ENCODE assay signal across 17 cellular contexts in the genomic region with DNA sequence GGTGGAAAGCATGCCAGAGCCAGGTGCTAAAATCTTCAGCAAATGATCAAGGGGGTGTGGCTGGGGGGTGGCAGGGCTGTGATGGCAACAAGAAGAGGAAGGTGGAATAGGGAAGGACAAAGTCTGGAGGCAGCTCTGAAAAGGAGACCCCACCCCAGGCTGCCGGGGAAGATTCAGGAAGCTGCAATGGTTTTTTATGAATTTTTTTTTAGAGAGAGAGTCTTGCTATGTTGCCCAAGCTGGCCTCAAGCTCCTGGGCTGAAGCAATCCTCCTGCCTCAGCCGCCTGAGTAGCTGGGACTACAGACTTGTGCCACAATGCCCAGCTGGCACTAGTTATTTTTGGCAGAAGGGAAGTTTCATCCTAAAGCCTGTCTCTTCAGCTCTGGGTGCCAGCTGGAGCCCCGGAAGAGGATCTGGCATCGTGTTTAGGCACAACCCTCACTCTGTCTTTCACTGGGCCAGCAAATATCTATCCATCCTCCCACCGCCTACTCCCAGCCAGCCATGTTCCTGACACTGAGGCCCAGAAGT. TPM values are rescaled to one million over a fixed set of nuclear protein-coding genes. Genes with fewer than 3 reads are reported as not detected.
DNase-seq lines count a peak whose midpoint lies in the region; ATAC-seq and TF ChIP-seq lines count a peak whose summit lies in the region.
"Had no signal": no experiment of that assay in that cellular context is flagged by ENCODE, and none has a peak within 500 bp of the region (broad histone marks: within the 10 kb centered on the region; RNA-seq: fewer than 3 reads in every experiment).

No MANE protein-coding gene starts in this region.

- peak overlapping the region in 1 of 2 donors; percentile 2 for H3K9ac ChIP-seq in colonic mucosa (ENCODE audit: low read depth in 2 of 2, low read length in 2 of 2)
- H3K9ac ChIP-seq: GM23248 had no signal

- peaks cover 21% of the 10 kb centered on the region for H3K4me1 Mint-ChIP-seq in activated T-helper 2 cell treated with anti-CD3 and anti-CD28 coated beads, Interferon-gamma antibody, Interleukin-2, Interleukin-4, amounts not matched to agents 10 μg/mL and 5 μg/mL and 100 μg/mL, durations not matched to agents 14 hours and 24 hours and 36 hours (ENCODE audit: low read depth)

- intact Hi-C loops in colonic mucosa (cut with DNase I) (no loop called here), mucosa of descending colon (cut with DNase I, micrococcal nuclease) (loop anchor here in 1 of 2 donors (10.0 kb wide), 1 partner anchor 195 kb away; a partner anchor contains a TSS), A673 (cut with micrococcal nuclease; ENCODE audit: unreplicated experiment) (loop anchor here (5.0 kb wide), 1 partner anchor 193 kb away; a partner anchor contains a TSS)
- intact Hi-C loops in activated T-helper 2 cell treated with anti-CD3 and anti-CD28 coated beads, Interferon-gamma antibody, Interleukin-2, Interleukin-4, amounts not matched to agents 10 μg/mL and 5 μg/mL and 100 μg/mL, durations not matched to agents 14 hours and 24 hours and 36 hours (cut with micrococcal nuclease): loop anchor here (10.0 kb wide), 1 partner anchor 55 kb away; no protein-coding TSS in a partner anchor

- H3K27me3 ChIP-seq in colonic mucosa: no peaks in the 10 kb centered on the region
- no peaks in the 10 kb centered on the region for H3K27me3 ChIP-seq in A673 (replicated peaks; ENCODE audit: insufficient read depth, low read depth, low read length, poor library complexity)
- H3K27me3 ChIP-seq: breast epithelium had no signal

- H3K36me3 ChIP-seq in colonic mucosa: no peaks in the 10 kb centered on the region
- H3K36me3 ChIP-seq in mucosa of descending colon (ENCODE audit: low read depth): no peaks in the 10 kb centered on the region
- no peaks in the 10 kb centered on the region for H3K36me3 ChIP-seq in A673 (ENCODE audit: insufficient read depth, low read length, poor library complexity, severe bottlenecking)
- H3K36me3 ChIP-seq: breast epithelium had no signal

- no peak overlapping the region for H3K4me3 Mint-ChIP-seq in activated T-helper 2 cell treated with anti-CD3 and anti-CD28 coated beads, Interferon-gamma antibody, Interleukin-2, Interleukin-4, amounts not matched to agents 10 μg/mL and 5 μg/mL and 100 μg/mL, durations not matched to agents 14 hours and 24 hours and 36 hours (ENCODE audit: low read depth)
- H3K4me3 Mint-ChIP-seq: activated naive CD8-positive, alpha-beta T cell treated with anti-CD3 and anti-CD28 coated beads for 36 hours; effector memory CD8-positive, alpha-beta T cell; natural killer cell had no signal

- CTCF ChIA-PET in A673 (lab: Charles Lee): interaction anchor here (0.7 to 2.6 kb wide), 3 partner anchors 195 to 531 kb away, joined by 3 to 10 read pairs (median 3); no protein-coding TSS in a partner anchor

- DNase-seq in Ammon's horn (ENCODE audit: low spot score): peak; percentile 67
- DNase-seq in NCI-H1694 (lab: John Stamatoyannopoulos, UW): peak; percentile 73
- DNase-seq in colonic mucosa: peak; percentile 61
- peak in 2 of 3 donors; percentile 48 to 52 for DNase-seq in mucosa of descending colon
- no peak for DNase-seq in stimulated activated naive CD4-positive, alpha-beta T cell (lab: John Stamatoyannopoulos, UW)
- no peak for DNase-seq in activated T-helper 2 cell treated with anti-CD3 and anti-CD28 coated beads, Interferon-gamma antibody, Interleukin-2, Interleukin-4, amounts not matched to agents 10 μg/mL and 5 μg/mL and 100 μg/mL, durations not matched to agents 14 hours and 24 hours and 36 hours (ENCODE audit: low spot score)
- no peak for DNase-seq in islet precursor cell
- no peak for DNase-seq in A673 (ENCODE audit: low spot score)
- DNase-seq: activated naive CD8-positive, alpha-beta T cell treated with anti-CD3 and anti-CD28 coated beads for 36 hours; activated T-cell treated with anti-CD3 and anti-CD28 coated beads, Interleukin-2, amount 50 U/mL, for 1 hour; effector memory CD8-positive, alpha-beta T cell; GM23248; KBM-7; natural killer cell; NCI-H1105; OCI-M1 had no signal

- no peak overlapping the region for H3K27ac Mint-ChIP-seq in activated T-helper 2 cell treated with anti-CD3 and anti-CD28 coated beads, Interferon-gamma antibody, Interleukin-2, Interleukin-4, amounts not matched to agents 10 μg/mL and 5 μg/mL and 100 μg/mL, durations not matched to agents 14 hours and 24 hours and 36 hours
- H3K27ac Mint-ChIP-seq: activated naive CD8-positive, alpha-beta T cell treated with anti-CD3 and anti-CD28 coated beads for 36 hours; natural killer cell had no signal

- H3K27ac ChIP-seq in colonic mucosa (peak overlapping the region; percentile 22), A673 (ENCODE audit: low read depth, low read length, poor library complexity, severe bottlenecking) (no peak overlapping the region)
- H3K27ac ChIP-seq: breast epithelium, GM23248 had no signal

- H3K4me1 ChIP-seq in colonic mucosa: peaks cover 4% of the 10 kb centered on the region
- H3K4me1 ChIP-seq in mucosa of descending colon (ENCODE audit: low read depth): peaks cover 41% of the 10 kb centered on the region
- peaks cover 4% of the 10 kb centered on the region for H3K4me1 ChIP-seq in A673 (ENCODE audit: insufficient read depth, low read length, poor library complexity, severe bottlenecking)
- H3K4me1 ChIP-seq: breast epithelium had no signal

- POLR2A ChIA-PET in A673 (lab: Charles Lee; ENCODE audit: low non-redundant PET): no interaction called here

- H3K9me3 Mint-ChIP-seq in activated T-helper 2 cell treated with anti-CD3 and anti-CD28 coated beads, Interferon-gamma antibody, Interleukin-2, Interleukin-4, amounts not matched to agents 10 μg/mL and 5 μg/mL and 100 μg/mL, durations not matched to agents 14 hours and 24 hours and 36 hours: no peaks in the 10 kb centered on the region
- H3K9me3 Mint-ChIP-seq: activated naive CD8-positive, alpha-beta T cell treated with anti-CD3 and anti-CD28 coated beads for 36 hours; effector memory CD8-positive, alpha-beta T cell; natural killer cell had no signal

- no peaks in the 10 kb centered on the region for H3K36me3 Mint-ChIP-seq in activated T-helper 2 cell treated with anti-CD3 and anti-CD28 coated beads, Interferon-gamma antibody, Interleukin-2, Interleukin-4, amounts not matched to agents 10 μg/mL and 5 μg/mL and 100 μg/mL, durations not matched to agents 14 hours and 24 hours and 36 hours (ENCODE audit: low read depth)
- H3K36me3 Mint-ChIP-seq: activated naive CD8-positive, alpha-beta T cell treated with anti-CD3 and anti-CD28 coated beads for 36 hours; natural killer cell had no signal

- H3K27me3 Mint-ChIP-seq in activated T-helper 2 cell treated with anti-CD3 and anti-CD28 coated beads, Interferon-gamma antibody, Interleukin-2, Interleukin-4, amounts not matched to agents 10 μg/mL and 5 μg/mL and 100 μg/mL, durations not matched to agents 14 hours and 24 hours and 36 hours (ENCODE audit: low read depth): no peaks in the 10 kb centered on the region

- H3K4me3 ChIP-seq in colonic mucosa (no peak overlapping the region), mucosa of descending colon (no peak overlapping the region), A673 (ENCODE audit: low read depth, low read length, poor library complexity, severe bottlenecking) (no peak overlapping the region)
- H3K4me3 ChIP-seq: breast epithelium, GM23248 had no signal

- no peak for TF ChIP-seq CTCF in colonic mucosa (IDR thresholded peaks at IDR 0.05)
- no peak for TF ChIP-seq CTCF in mucosa of descending colon (IDR thresholded peaks at IDR 0.05)
- no peak for TF ChIP-seq CTCF in A673 (conservative IDR thresholded peaks at IDR 0.05; ENCODE audit: low read depth, low read length)

- H3K9me3 ChIP-seq in colonic mucosa (no peaks in the 10 kb centered on the region), mucosa of descending colon (no peaks in the 10 kb centered on the region), A673 (ENCODE audit: low read depth, low read length, poor library complexity, severe bottlenecking) (no peaks in the 10 kb centered on the region)
- H3K9me3 ChIP-seq: breast epithelium had no signal

- no TSS peak for BruUV-seq in A673 (replicated peaks; lab: Mats Ljungman, UMichigan)

- ATAC-seq in mucosa of descending colon: peak; percentile 7
- ATAC-seq: effector memory CD8-positive, alpha-beta T cell; natural killer cell had no signal

RNA-seq across cellular contexts. Expression of a gene that starts 1.4 kb away (rescaled TPM):
- 100 to 1,000 TPM; 136 to 169 TPM for total RNA-seq in colonic mucosa
- 100 to 1,000 TPM in 2 of 3 donors, 10 to 100 TPM in 1; 86.5 to 264 (median 199) TPM for total RNA-seq in mucosa of descending colon
- total RNA-seq in activated T-helper 2 cell treated with anti-CD3 and anti-CD28 coated beads, Interferon-gamma antibody, Interleukin-2, Interleukin-4, amounts not matched to agents 10 μg/mL and 5 μg/mL and 100 μg/mL, durations not matched to agents 14 hours and 24 hours and 36 hours: 9.4 and 10.6 TPM in 2 replicates
- 3.0 and 3.9 TPM in 2 replicates for total RNA-seq in A673 (2021)
- total RNA-seq: GM23248 had no signal

RNA-seq across cellular contexts. Expression of a gene that starts 24.4 kb away (rescaled TPM):
- 100 to 1,000 TPM; 407 to 525 TPM for total RNA-seq in colonic mucosa
- total RNA-seq in mucosa of descending colon: 100 to 1,000 TPM; 180 to 566 (median 456) TPM
- 35.3 and 36.8 TPM in 2 replicates for total RNA-seq in activated T-helper 2 cell treated with anti-CD3 and anti-CD28 coated beads, Interferon-gamma antibody, Interleukin-2, Interleukin-4, amounts not matched to agents 10 μg/mL and 5 μg/mL and 100 μg/mL, durations not matched to agents 14 hours and 24 hours and 36 hours
- total RNA-seq in A673 (2021): 37.6 and 39.8 TPM in 2 replicates

RNA-seq across cellular contexts. Expression of a gene that starts 25.5 kb away (rescaled TPM):
- total RNA-seq in colonic mucosa (100 to 1,000 TPM; 105 to 146 TPM), mucosa of descending colon (10 to 100 TPM; 72.5 to 78.1 (median 76.5) TPM), A673 (2021) (97.4 and 108 TPM in 2 replicates)
- 161 and 165 TPM in 2 replicates for total RNA-seq in activated T-helper 2 cell treated with anti-CD3 and anti-CD28 coated beads, Interferon-gamma antibody, Interleukin-2, Interleukin-4, amounts not matched to agents 10 μg/mL and 5 μg/mL and 100 μg/mL, durations not matched to agents 14 hours and 24 hours and 36 hours

RNA-seq across cellular contexts. Expression of a gene that starts 28.7 kb away (rescaled TPM):
- total RNA-seq in colonic mucosa (1 to 10 TPM; 5.9 to 7.8 TPM), mucosa of descending colon (10 to 100 TPM in 1 of 3 donors, 1 to 10 TPM in 2; 6.3 to 10.1 (median 8.3) TPM), A673 (2021) (0.15 TPM in 1 of 2 replicates, not detected in the other)
- 29.8 and 30.1 TPM in 2 replicates for total RNA-seq in activated T-helper 2 cell treated with anti-CD3 and anti-CD28 coated beads, Interferon-gamma antibody, Interleukin-2, Interleukin-4, amounts not matched to agents 10 μg/mL and 5 μg/mL and 100 μg/mL, durations not matched to agents 14 hours and 24 hours and 36 hours

RNA-seq across cellular contexts. Expression of a gene that starts 34.4 kb away (rescaled TPM):
- total RNA-seq in colonic mucosa: 1 to 10 TPM; 1.4 to 4.0 TPM
- 10 to 100 TPM in 1 of 3 donors, 1 to 10 TPM in 2; 1.3 to 11.6 (median 1.3) TPM for total RNA-seq in mucosa of descending colon
- 1.2 and 1.8 TPM in 2 replicates for total RNA-seq in activated T-helper 2 cell treated with anti-CD3 and anti-CD28 coated beads, Interferon-gamma antibody, Interleukin-2, Interleukin-4, amounts not matched to agents 10 μg/mL and 5 μg/mL and 100 μg/mL, durations not matched to agents 14 hours and 24 hours and 36 hours
- total RNA-seq in A673 (2021): 0.19 and 0.28 TPM in 2 replicates

Comparison
In these comparisons a context has a peak if more than half of its experiments do, and no peak if none do; other contexts are left out.
1. DNase-seq: peak in Ammon's horn (single experiment), NCI-H1694 (single experiment), colonic mucosa (single experiment) and mucosa of descending colon (2 of 3); none in stimulated activated naive CD4-positive, alpha-beta T cell (0 of 6), activated T-helper 2 cell treated with anti-CD3 and anti-CD28 coated beads, Interferon-gamma antibody, Interleukin-2, Interleukin-4, amounts not matched to agents 10 μg/mL and 5 μg/mL and 100 μg/mL, durations not matched to agents 14 hours and 24 hours and 36 hours (single experiment), islet precursor cell (single experiment) and A673 (single experiment).